ENCODE assay signal across 10 cellular contexts in the genomic region with DNA sequence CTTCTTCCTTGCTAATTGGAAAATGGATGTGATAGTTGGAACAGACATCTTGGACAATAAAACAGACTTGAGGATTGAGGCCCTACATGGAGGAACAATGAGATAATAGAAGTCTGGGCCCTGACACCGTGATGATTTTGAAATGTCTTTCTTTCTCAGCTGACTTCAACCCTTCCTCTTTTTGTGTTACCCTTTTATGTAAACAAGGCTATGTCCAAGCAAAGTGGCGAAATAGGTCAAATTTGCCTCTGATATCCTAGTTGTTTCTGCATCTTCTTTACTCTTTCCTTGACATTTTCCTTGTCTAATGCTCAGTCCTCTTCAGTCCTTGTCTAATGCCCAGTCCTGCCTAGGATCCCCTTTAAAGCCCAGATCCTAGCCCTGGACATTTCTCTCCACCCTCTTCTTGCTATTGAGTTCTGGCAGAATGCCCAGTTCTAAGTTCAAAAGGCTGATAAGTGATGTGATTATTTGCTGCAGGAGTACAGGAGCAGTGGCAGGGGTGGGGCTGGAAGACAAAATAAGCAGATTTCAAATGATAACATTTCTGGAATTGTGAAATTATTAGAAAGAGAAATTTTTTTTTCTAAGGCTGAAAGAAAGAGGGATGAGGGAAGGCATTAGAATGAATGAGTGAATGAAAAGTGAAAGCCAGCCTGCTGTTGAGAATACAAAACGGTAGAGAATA. TPM values are rescaled to one million over a fixed set of nuclear protein-coding genes. Genes with fewer than 3 reads are reported as not detected.
DNase-seq lines count a peak whose midpoint lies in the region; ATAC-seq and TF ChIP-seq lines count a peak whose summit lies in the region.
"Had no signal": no experiment of that assay in that cellular context is flagged by ENCODE, and none has a peak within 500 bp of the region (broad histone marks: within the 10 kb centered on the region; RNA-seq: fewer than 3 reads in every experiment).

No MANE protein-coding gene starts in this region.

- no peaks in the 10 kb centered on the region for H3K9me3 ChIP-seq in adipocyte (ENCODE audit: control insufficient read depth, low read length)
- no peaks in the 10 kb centered on the region for H3K9me3 ChIP-seq in parathyroid adenoma (ENCODE audit: control insufficient read depth, low read length)
- H3K9me3 ChIP-seq: heart right ventricle had no signal

- ATAC-seq in HG02884 (IDR thresholded peaks at IDR 0.05; ENCODE audit: unreplicated experiment) (no peak), HG02763 (IDR thresholded peaks at IDR 0.05; ENCODE audit: unreplicated experiment) (no peak)

- peaks cover 7% of the 10 kb centered on the region for H3K27me3 Mint-ChIP-seq in activated T-helper 1 cell treated with anti-CD3 and anti-CD28 coated beads, Interleukin-12 subunit alpha, Interleukin-12 subunit beta, Interleukin-2, Interleukin-4 antibody, amounts not matched to agents 30 ng/mL and 10 ng/mL and 1 ng/mL, durations not matched to agents 14 hours and 24 hours and 36 hours (ENCODE audit: insufficient read depth)

- H3K9ac ChIP-seq in adipocyte (ENCODE audit: low read length), result no peak overlapping the region
- no peak overlapping the region for H3K9ac ChIP-seq in parathyroid adenoma

- TF ChIP-seq CTCF in HL-60 (IDR thresholded peaks at IDR 0.05; ENCODE audit: insufficient read depth, low read length) (no peak), parathyroid adenoma (IDR thresholded peaks at IDR 0.05) (no peak)

- H3K4me3 Mint-ChIP-seq in activated T-helper 1 cell treated with anti-CD3 and anti-CD28 coated beads, Interleukin-12 subunit alpha, Interleukin-12 subunit beta, Interleukin-2, Interleukin-4 antibody, amounts not matched to agents 30 ng/mL and 10 ng/mL and 1 ng/mL, durations not matched to agents 14 hours and 24 hours and 36 hours, result no peak overlapping the region

- H3K4me1 Mint-ChIP-seq in activated T-helper 1 cell treated with anti-CD3 and anti-CD28 coated beads, Interleukin-12 subunit alpha, Interleukin-12 subunit beta, Interleukin-2, Interleukin-4 antibody, amounts not matched to agents 30 ng/mL and 10 ng/mL and 1 ng/mL, durations not matched to agents 14 hours and 24 hours and 36 hours (ENCODE audit: low read depth), result peaks cover 11% of the 10 kb centered on the region

- H2AFZ ChIP-seq in parathyroid adenoma, result no peak overlapping the region

- H3K4me1 ChIP-seq in adipocyte (ENCODE audit: control insufficient read depth, insufficient read depth, low read length) (peaks cover 6% of the 10 kb centered on the region), parathyroid adenoma (peaks cover 11% of the 10 kb centered on the region)

- H3K9me3 Mint-ChIP-seq in activated T-helper 1 cell treated with anti-CD3 and anti-CD28 coated beads, Interleukin-12 subunit alpha, Interleukin-12 subunit beta, Interleukin-2, Interleukin-4 antibody, amounts not matched to agents 30 ng/mL and 10 ng/mL and 1 ng/mL, durations not matched to agents 14 hours and 24 hours and 36 hours, result no peaks in the 10 kb centered on the region

- H3K4me3 ChIP-seq in HL-60 (replicated peaks; ENCODE audit: insufficient read depth, low read length), result no peak overlapping the region
- H3K4me3 ChIP-seq in adipocyte (ENCODE audit: low read length), result no peak overlapping the region
- H3K4me3 ChIP-seq in parathyroid adenoma (ENCODE audit: low read depth, low read length), result no peak overlapping the region

- H3K27ac Mint-ChIP-seq in activated T-helper 1 cell treated with anti-CD3 and anti-CD28 coated beads, Interleukin-12 subunit alpha, Interleukin-12 subunit beta, Interleukin-2, Interleukin-4 antibody, amounts not matched to agents 30 ng/mL and 10 ng/mL and 1 ng/mL, durations not matched to agents 14 hours and 24 hours and 36 hours, result no peak overlapping the region

- peak in 1 of 2 experiments; percentile 69 for DNase-seq in HL-60 (ENCODE audit: low read depth in 1 of 2, low spot score in 1 of 2)
- DNase-seq in NCI-H2196 treated with DMSO at 0.1 percent for 48 hours (lab: John Stamatoyannopoulos, UW; ENCODE audit: unreplicated experiment), result peak; percentile 77
- peak; percentile 7 for DNase-seq in adipocyte (ENCODE audit: low read depth)
- DNase-seq in NCI-H226, result no peak
- DNase-seq in activated T-helper 1 cell treated with anti-CD3 and anti-CD28 coated beads, Interleukin-12 subunit alpha, Interleukin-12 subunit beta, Interleukin-2, Interleukin-4 antibody, amounts not matched to agents 30 ng/mL and 10 ng/mL and 1 ng/mL, durations not matched to agents 14 hours and 24 hours and 36 hours (ENCODE audit: low spot score), result no peak
- DNase-seq: heart right ventricle, occipital lobe had no signal

- peak overlapping the region; percentile 25 for H3K4me2 ChIP-seq in parathyroid adenoma (ENCODE audit: low read length)

- intact Hi-C loops in activated T-helper 1 cell treated with anti-CD3 and anti-CD28 coated beads, Interleukin-12 subunit alpha, Interleukin-12 subunit beta, Interleukin-2, Interleukin-4 antibody, amounts not matched to agents 30 ng/mL and 10 ng/mL and 1 ng/mL, durations not matched to agents 14 hours and 24 hours and 36 hours (cut with micrococcal nuclease), result no loop called here

- no peaks in the 10 kb centered on the region for H3K36me3 ChIP-seq in adipocyte (ENCODE audit: control insufficient read depth, insufficient read depth, low read length, severe bottlenecking)
- H3K36me3 ChIP-seq in parathyroid adenoma (ENCODE audit: control insufficient read depth, insufficient read depth, low read length), result no peaks in the 10 kb centered on the region
- H3K36me3 ChIP-seq: heart right ventricle had no signal

- H3K27ac ChIP-seq in HL-60 (replicated peaks) (peak overlapping the region; percentile 53), parathyroid adenoma (no peak overlapping the region)

- H3K79me2 ChIP-seq in parathyroid adenoma, result no peaks in the 10 kb centered on the region

- H3K27me3 ChIP-seq in HL-60 (ENCODE audit: insufficient read depth, poor library complexity, severe bottlenecking) (no peaks in the 10 kb centered on the region), adipocyte (replicated peaks; ENCODE audit: control insufficient read depth, insufficient read depth, low read length) (no peaks in the 10 kb centered on the region), parathyroid adenoma (ENCODE audit: control insufficient read depth, insufficient read depth, low read length) (no peaks in the 10 kb centered on the region)

- H3K36me3 Mint-ChIP-seq in activated T-helper 1 cell treated with anti-CD3 and anti-CD28 coated beads, Interleukin-12 subunit alpha, Interleukin-12 subunit beta, Interleukin-2, Interleukin-4 antibody, amounts not matched to agents 30 ng/mL and 10 ng/mL and 1 ng/mL, durations not matched to agents 14 hours and 24 hours and 36 hours (ENCODE audit: low read depth), result no peaks in the 10 kb centered on the region

RNA-seq across cellular contexts. Expression of gene VPS8, which starts 6.5 kb away (rescaled TPM):
- 37.8 and 40.3 TPM in 2 replicates for total RNA-seq in activated T-helper 1 cell treated with anti-CD3 and anti-CD28 coated beads, Interleukin-12 subunit alpha, Interleukin-12 subunit beta, Interleukin-2, Interleukin-4 antibody, amounts not matched to agents 30 ng/mL and 10 ng/mL and 1 ng/mL, durations not matched to agents 14 hours and 24 hours and 36 hours

Comparison
In these comparisons a context has a peak if more than half of its experiments do, and no peak if none do; other contexts are left out.
1. DNase-seq: peak in NCI-H2196 treated with DMSO at 0.1 percent for 48 hours (single experiment) and adipocyte (single experiment); none in NCI-H226 (single experiment) and activated T-helper 1 cell treated with anti-CD3 and anti-CD28 coated beads, Interleukin-12 subunit alpha, Interleukin-12 subunit beta, Interleukin-2, Interleukin-4 antibody, amounts not matched to agents 30 ng/mL and 10 ng/mL and 1 ng/mL, durations not matched to agents 14 hours and 24 hours and 36 hours (single experiment).